In genomic region chr11:12287374-12288211, GRCh38 we compare ENCODE assay signal across 7 cellular contexts.
DNase-seq lines count a peak whose midpoint lies in the region; ATAC-seq and TF ChIP-seq lines count a peak whose summit lies in the region.

No MANE protein-coding gene starts in this region.

- H3K27me3 ChIP-seq in lower lobe of right lung (ENCODE audit: low read depth): no peaks in the 10 kb centered on the region

- peaks cover 19% of the 10 kb centered on the region for H3K4me1 ChIP-seq in lower lobe of right lung

- no peak overlapping the region for H3K4me3 ChIP-seq in lower lobe of right lung

- no peak for TF ChIP-seq CTCF in lower lobe of right lung (IDR thresholded peaks at IDR 0.05)

- intact Hi-C loops in lower lobe of right lung (cut with DNase I): loop anchor here (10.0 kb wide), 1 partner anchor 243 kb away; no protein-coding TSS in a partner anchor

- H3K36me3 ChIP-seq in lower lobe of right lung: no peaks in the 10 kb centered on the region

- peak overlapping the region; percentile 38 for H3K27ac ChIP-seq in lower lobe of right lung

- H3K9me3 ChIP-seq in lower lobe of right lung: no peaks in the 10 kb centered on the region

- peak; percentile 62 for ATAC-seq in GM18868 (IDR thresholded peaks at IDR 0.05; ENCODE audit: unreplicated experiment)
- peak; percentile 19 to 42 for ATAC-seq in lower lobe of right lung
- no peak for ATAC-seq in GM19452 (IDR thresholded peaks at IDR 0.05; ENCODE audit: unreplicated experiment)

- peak; percentile 69 for DNase-seq in NCI-H1694 treated with DMSO at 0.1 percent for 48 hours (lab: John Stamatoyannopoulos, UW)
- DNase-seq in cerebellar cortex (ENCODE audit: low spot score): peak; percentile 38
- no peak for DNase-seq in lower lobe of right lung
- DNase-seq in stimulated activated CD4-positive, alpha-beta T cell treated with anti-CD3 and anti-CD28 coated beads, Interleukin-4, amount 100 ng/mL, for 4 hours: no peak
- no peak for DNase-seq in cerebellar nuclear complex (lab: John Stamatoyannopoulos, UW)

Comparison
In these comparisons a context has a peak if more than half of its experiments do, and no peak if none do; other contexts are left out.
1. DNase-seq: peak in NCI-H1694 treated with DMSO at 0.1 percent for 48 hours (single experiment) and cerebellar cortex (single experiment); none in lower lobe of right lung (single experiment), stimulated activated CD4-positive, alpha-beta T cell treated with anti-CD3 and anti-CD28 coated beads, Interleukin-4, amount 100 ng/mL, for 4 hours (0 of 2) and cerebellar nuclear complex (0 of 2).